In genomic region chr16:89422905-89423630, GRCh38 we compare ENCODE assay signal across 1 cellular context.
TF ChIP-seq lines count a peak whose summit lies in the region.

No MANE protein-coding gene starts in this region.

TF ChIP-seq in HepG2, 621 proteins besides CTCF, POLR2A, EP300 and RAD21 (continued from another document and continues in another):
- TF ChIP-seq FOXK1 (CRISPR knock-in tag; IDR thresholded peaks at IDR 0.05; ENCODE audit: borderline replicate concordance, low read depth) = no peak
- TF ChIP-seq HMGXB3 (CRISPR knock-in tag; IDR thresholded peaks at IDR 0.05; ENCODE audit: borderline replicate concordance) = peak; percentile 69; the same call in 1 of the 2 replicates
- TF ChIP-seq ZNF274 (CRISPR knock-in tag; IDR thresholded peaks at IDR 0.05) = peak; percentile 80; the same call in 1 of the 2 replicates
- no peak for TF ChIP-seq KAT2B (IDR thresholded peaks at IDR 0.05; ENCODE audit: borderline replicate concordance, low read depth, low read length)
- no peak for TF ChIP-seq GFI1 (CRISPR knock-in tag; IDR thresholded peaks at IDR 0.05; ENCODE audit: borderline replicate concordance)
- no peak for TF ChIP-seq MEIS2 (CRISPR knock-in tag; IDR thresholded peaks at IDR 0.05)
- no peak for TF ChIP-seq NFATC3 (CRISPR knock-in tag; IDR thresholded peaks at IDR 0.05)
- TF ChIP-seq FOXK2 (IDR thresholded peaks at IDR 0.05) = no peak
- TF ChIP-seq ZBTB14 (CRISPR knock-in tag; IDR thresholded peaks at IDR 0.05) = no peak
- TF ChIP-seq TFE3 (CRISPR knock-in tag; IDR thresholded peaks at IDR 0.05) = no peak
- TF ChIP-seq GMEB1 (CRISPR knock-in tag; IDR thresholded peaks at IDR 0.05; ENCODE audit: borderline replicate concordance) = peak; percentile 56; the same call in 1 of the 2 replicates
- TF ChIP-seq ZFP37 (CRISPR knock-in tag; IDR thresholded peaks at IDR 0.05; ENCODE audit: borderline replicate concordance) = no peak
- TF ChIP-seq BORCS8-MEF2B (CRISPR knock-in tag; IDR thresholded peaks at IDR 0.05) = peak; percentile 68; the same call in 1 of the 2 replicates
- TF ChIP-seq ZNF839 (CRISPR knock-in tag; IDR thresholded peaks at IDR 0.05; ENCODE audit: borderline replicate concordance) = no peak
- no peak for TF ChIP-seq GTF3A (CRISPR knock-in tag; conservative IDR thresholded peaks at IDR 0.05)
- TF ChIP-seq ZNF343 (CRISPR knock-in tag; IDR thresholded peaks at IDR 0.05) = no peak
- TF ChIP-seq ZNF547 (CRISPR knock-in tag; IDR thresholded peaks at IDR 0.05) = no peak
- TF ChIP-seq ARNTL (CRISPR knock-in tag; IDR thresholded peaks at IDR 0.05) = peak; percentile 60; the same call in 1 of the 2 replicates
- TF ChIP-seq SRF (IDR thresholded peaks at IDR 0.05; ENCODE audit: low read depth, low read length) = no peak
- TF ChIP-seq ZSCAN29 (CRISPR knock-in tag; conservative IDR thresholded peaks at IDR 0.05) = 0 out of 2 replicates have a peak, but pooled peaks have one; percentile 73
- TF ChIP-seq NKX3-1 (CRISPR knock-in tag; IDR thresholded peaks at IDR 0.05) = no peak
- 0 out of 2 replicates have a peak, but pooled peaks have one; percentile 65 for TF ChIP-seq POLR2AphosphoS2 (IDR thresholded peaks at IDR 0.05; ENCODE audit: low read depth, low read length)
- TF ChIP-seq ZFP1 (CRISPR knock-in tag; IDR thresholded peaks at IDR 0.05) = no peak
- no peak; the same call in 1 of the 2 replicates for TF ChIP-seq SMAD1 (CRISPR knock-in tag; IDR thresholded peaks at IDR 0.05; ENCODE audit: borderline replicate concordance, low read depth)
- no peak for TF ChIP-seq ZNF513 (CRISPR knock-in tag; conservative IDR thresholded peaks at IDR 0.05)
- no peak for TF ChIP-seq ADNP (CRISPR knock-in tag; IDR thresholded peaks at IDR 0.05)
- TF ChIP-seq SMAD3 (CRISPR knock-in tag; IDR thresholded peaks at IDR 0.05) = no peak; the same call in 1 of the 2 replicates
- peak; percentile 55; the same call in 1 of the 2 replicates for TF ChIP-seq ZBTB26 (CRISPR knock-in tag; IDR thresholded peaks at IDR 0.05; ENCODE audit: borderline replicate concordance)
- no peak for TF ChIP-seq ZNF724P (CRISPR knock-in tag; IDR thresholded peaks at IDR 0.05; ENCODE audit: borderline replicate concordance)
- no peak for TF ChIP-seq HNF1A (IDR thresholded peaks at IDR 0.05; ENCODE audit: low read depth)
- 0 out of 2 replicates have a peak, but pooled peaks have one; percentile 34 for TF ChIP-seq HNF1A (CRISPR knock-in tag; IDR thresholded peaks at IDR 0.05; ENCODE audit: borderline replicate concordance)
- no peak for TF ChIP-seq ZNF24 (IDR thresholded peaks at IDR 0.05)
- TF ChIP-seq HOXA5 (CRISPR knock-in tag; IDR thresholded peaks at IDR 0.05) = 0 out of 2 replicates have a peak, but pooled peaks have one; percentile 41
- TF ChIP-seq CBX2 (IDR thresholded peaks at IDR 0.05; ENCODE audit: low read depth, low read length) = no peak
- TF ChIP-seq CBX2 (CRISPR knock-in tag; IDR thresholded peaks at IDR 0.05; ENCODE audit: low read depth) = no peak
- no peak for TF ChIP-seq ZBTB44 (CRISPR knock-in tag; IDR thresholded peaks at IDR 0.05)
- TF ChIP-seq CREB3 (CRISPR knock-in tag; IDR thresholded peaks at IDR 0.05) = no peak
- TF ChIP-seq ZNF83 (CRISPR knock-in tag; IDR thresholded peaks at IDR 0.05; ENCODE audit: borderline replicate concordance) = no peak
- no peak for TF ChIP-seq PREB (CRISPR knock-in tag; IDR thresholded peaks at IDR 0.05)
